14 cellular contexts compared by ENCODE assay signal in genomic region chr11:126410649-126411048, GRCh38. TPM values are rescaled to one million over a fixed set of nuclear protein-coding genes. Genes with fewer than 3 reads are reported as not detected.
DNase-seq lines count a peak whose midpoint lies in the region; ATAC-seq lines count a peak whose summit lies in the region.
"Had no signal": no experiment of that assay in that cellular context is flagged by ENCODE, and none has a peak within 500 bp of the region (broad histone marks: within the 10 kb centered on the region; RNA-seq: fewer than 3 reads in every experiment).

No MANE protein-coding gene starts in this region.

- ATAC-seq in left cardiac atrium = peak; percentile 20 to 63
- ATAC-seq in GM21619 (IDR thresholded peaks at IDR 0.05; ENCODE audit: unreplicated experiment) = no peak
- no peak for ATAC-seq in GM21717 (IDR thresholded peaks at IDR 0.05; ENCODE audit: unreplicated experiment)
- ATAC-seq: mucosa of descending colon had no signal

- intact Hi-C loops in left cardiac atrium (cut with DNase I) = no loop called here

- peak; percentile 87 for DNase-seq in AG20443 (ENCODE audit: low spot score)
- DNase-seq in caudate nucleus (lab: John Stamatoyannopoulos, UW) = no peak
- peak; percentile 80 for DNase-seq in left cardiac atrium
- DNase-seq in pons (ENCODE audit: low spot score) = peak; percentile 55
- no peak for DNase-seq in NCI-H345 (lab: John Stamatoyannopoulos, UW)
- DNase-seq in KG1 (lab: John Stamatoyannopoulos, UW) = no peak
- DNase-seq: ACHN; activated CD4-positive, alpha-beta memory T cell treated with anti-CD3 and anti-CD28 coated beads for 36 hours; immature natural killer cell; MV-4-11; stimulated activated CD4-positive, alpha-beta T cell treated with anti-CD3 and anti-CD28 coated beads, Interleukin-4, amount 100 ng/mL, for 1 hour had no signal

- H3K27ac ChIP-seq in caudate nucleus (ENCODE audit: low read depth, low read length) = peak overlapping the region; percentile 19

RNA-seq across cellular contexts. Expression of gene ST3GAL4, which starts 55.2 kb away (rescaled TPM):
- 100 to 1,000 TPM in 1 of 2 donors, 10 to 100 TPM in 1; 57.1 to 109 TPM for total RNA-seq in left cardiac atrium

Comparison
In these comparisons a context has a peak if more than half of its experiments do, and no peak if none do; other contexts are left out.
1. DNase-seq: peak in AG20443 (single experiment), left cardiac atrium (single experiment) and pons (single experiment); none in caudate nucleus (0 of 61), NCI-H345 (single experiment) and KG1 (single experiment).
2. ATAC-seq: peak in left cardiac atrium (2 of 2); none in GM21619 (single experiment) and GM21717 (single experiment).